10 cellular contexts compared by ENCODE assay signal in the genomic region with DNA sequence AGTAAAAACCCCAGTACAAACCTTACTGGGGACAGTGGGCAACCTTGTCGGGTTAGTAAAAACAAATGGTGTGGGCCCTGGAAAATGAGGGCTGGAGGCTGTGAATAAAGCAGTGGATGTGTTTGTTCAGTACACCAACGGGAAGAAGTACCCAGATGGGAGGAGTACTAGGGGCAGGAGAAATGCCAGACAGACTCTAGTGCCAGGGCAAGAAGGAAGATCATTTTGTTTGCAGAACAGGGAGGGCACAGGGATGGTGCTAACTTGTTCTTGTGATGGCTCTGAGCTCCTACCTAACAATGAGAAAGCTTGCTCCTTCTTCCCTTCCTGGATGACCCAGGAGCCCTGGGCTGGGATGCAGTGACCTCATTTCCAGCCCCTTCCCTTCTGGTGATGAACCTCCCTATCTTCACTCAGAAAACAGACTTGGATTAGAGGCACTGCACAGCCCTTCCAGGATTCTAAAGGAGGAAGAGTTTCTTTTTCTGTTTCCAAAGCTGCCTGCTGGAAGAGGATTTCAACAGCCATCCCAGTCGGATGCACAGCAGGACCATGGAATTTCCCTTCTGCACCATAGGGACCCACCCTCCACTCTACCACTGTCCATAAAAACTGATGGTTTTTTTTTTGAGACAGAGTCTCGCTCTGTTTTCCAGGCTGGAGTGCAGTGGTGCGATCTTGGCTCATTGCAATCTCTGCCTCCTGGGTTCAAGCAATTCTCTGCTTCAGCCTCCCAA. TPM values are rescaled to one million over a fixed set of nuclear protein-coding genes. Genes with fewer than 3 reads are reported as not detected.
DNase-seq lines count a peak whose midpoint lies in the region; ATAC-seq, FAIRE-seq and TF ChIP-seq lines count a peak whose summit lies in the region.
"Had no signal": no experiment of that assay in that cellular context is flagged by ENCODE, and none has a peak within 500 bp of the region (broad histone marks: within the 10 kb centered on the region; RNA-seq: fewer than 3 reads in every experiment).

No MANE protein-coding gene starts in this region.

- H3K4me1 Mint-ChIP-seq in activated CD8-positive, alpha-beta T cell treated with anti-CD3 and anti-CD28 coated beads, Interleukin-2, amount 10 ng/mL, durations not matched to agents 7 days and 5 days (ENCODE audit: low read depth): peaks cover 47% of the 10 kb centered on the region

- H3K4me1 ChIP-seq in HAP-1 (peaks cover 24% of the 10 kb centered on the region), gastroesophageal sphincter (peaks cover 0 to 73% (median 31%) of the 10 kb centered on the region in 3 donors), skeletal muscle tissue (ENCODE audit: control insufficient read depth in 3 of 3, insufficient read depth in 3 of 3, low read length in 3 of 3) (peaks cover 48 to 62% (median 50%) of the 10 kb centered on the region in 3 donors), small intestine (ENCODE audit: control insufficient read depth in 2 of 2, insufficient read depth in 1 of 2, low read depth in 1 of 2, low read length in 1 of 2) (peaks cover 0 to 3% of the 10 kb centered on the region in 2 donors)

- peak overlapping the region; percentile 40 to 74 (median 71) for H3K9ac ChIP-seq in skeletal muscle tissue (ENCODE audit: low read depth in 1 of 3, low read length in 3 of 3)

- CTCF ChIA-PET in activated CD8-positive, alpha-beta T cell treated with anti-CD3 and anti-CD28 coated beads, Interleukin-2, amount 10 ng/mL, durations not matched to agents 7 days and 5 days (lab: Charles Lee): interaction anchor here (0.8 to 2.3 kb wide), 4 partner anchors 10 to 208 kb away, joined by 3 to 11 read pairs (median 4); no protein-coding TSS in a partner anchor

- no peak for DNase-seq in HAP-1 (ENCODE audit: low spot score in 2 of 2)
- DNase-seq in activated CD8-positive, alpha-beta T cell treated with anti-CD3 and anti-CD28 coated beads, Interleukin-2, amount 10 ng/mL, durations not matched to agents 7 days and 5 days: no peak
- no peak for DNase-seq in foreskin fibroblast
- no peak for DNase-seq in GM19238 (ENCODE audit: insufficient read length, low spot score)
- DNase-seq in small intestine: no peak
- DNase-seq: T-helper 9 cell had no signal

- WGBS in gastroesophageal sphincter (ENCODE audit: low coverage in 1 of 2), 2 donors: 55% methylated on average over 4 to 5 of the region's 5 CpGs
- WGBS in small intestine, 3 donors: 60 to 66% (median 62%) methylated on average over 5 of the region's 5 CpGs

- H3K27ac ChIP-seq in gastroesophageal sphincter (peak overlapping the region; percentile 9 to 99 (median 86)), skeletal muscle tissue (ENCODE audit: low read depth, low read length) (peak overlapping the region; percentile 77), small intestine (ENCODE audit: low read depth in 1 of 2, low read length in 1 of 2) (peak overlapping the region in 1 of 2 donors; percentile 81)

- H3K9me3 ChIP-seq in HAP-1 (no peaks in the 10 kb centered on the region), gastroesophageal sphincter (no peaks in the 10 kb centered on the region), skeletal muscle tissue (ENCODE audit: control insufficient read depth in 3 of 3, low read length in 3 of 3) (no peaks in the 10 kb centered on the region), small intestine (ENCODE audit: control insufficient read depth, low read depth) (no peaks in the 10 kb centered on the region)

- in situ Hi-C loops in HAP-1 (cut with MboI; ENCODE audit: low sequenced_read_pairs): no loop called here

- no peaks in the 10 kb centered on the region for H3K27me3 Mint-ChIP-seq in activated CD8-positive, alpha-beta T cell treated with anti-CD3 and anti-CD28 coated beads, Interleukin-2, amount 10 ng/mL, durations not matched to agents 7 days and 5 days (ENCODE audit: low read depth)

- H3K36me3 ChIP-seq in HAP-1 (replicated peaks) (peaks cover 51% of the 10 kb centered on the region), gastroesophageal sphincter (peaks cover 0 to 39% of the 10 kb centered on the region in 2 donors), skeletal muscle tissue (ENCODE audit: control insufficient read depth in 3 of 3, insufficient read depth in 3 of 3, low read length in 3 of 3) (peaks cover 25 to 34% (median 29%) of the 10 kb centered on the region in 3 donors), small intestine (ENCODE audit: control insufficient read depth in 2 of 2, insufficient read depth in 2 of 2, low read length in 2 of 2) (peaks cover 12 to 14% of the 10 kb centered on the region in 2 donors)

- H3K4me3 ChIP-seq in HAP-1: 0 out of 2 replicates have a peak overlapping the region, but pooled peaks have one; percentile 3
- H3K4me3 ChIP-seq in gastroesophageal sphincter: peak overlapping the region in 1 of 2 donors; percentile 4
- H3K4me3 ChIP-seq in skeletal muscle tissue (ENCODE audit: low read length in 3 of 3): peak overlapping the region in 2 of 3 donors; percentile 22 to 38
- H3K4me3 ChIP-seq in foreskin fibroblast (ENCODE audit: low read depth in 1 of 2, low read length in 2 of 2): peak overlapping the region in 1 of 2 donors; percentile 22
- no peak overlapping the region for H3K4me3 ChIP-seq in small intestine (ENCODE audit: low read depth in 1 of 2, low read length in 2 of 2)

- no peaks in the 10 kb centered on the region for H3K9me3 Mint-ChIP-seq in activated CD8-positive, alpha-beta T cell treated with anti-CD3 and anti-CD28 coated beads, Interleukin-2, amount 10 ng/mL, durations not matched to agents 7 days and 5 days (ENCODE audit: insufficient read depth)

- POLR2A ChIA-PET in activated CD8-positive, alpha-beta T cell treated with anti-CD3 and anti-CD28 coated beads, Interleukin-2, amount 10 ng/mL, durations not matched to agents 7 days and 5 days (lab: Charles Lee): interaction anchor here (0.7 to 1.4 kb wide), 3 partner anchors 10 to 16 kb away, joined by 3 to 4 read pairs (median 4); no protein-coding TSS in a partner anchor

- peaks cover 91% of the 10 kb centered on the region for H3K36me3 Mint-ChIP-seq in activated CD8-positive, alpha-beta T cell treated with anti-CD3 and anti-CD28 coated beads, Interleukin-2, amount 10 ng/mL, durations not matched to agents 7 days and 5 days (ENCODE audit: low read depth)

- TF ChIP-seq CTCF in gastroesophageal sphincter (IDR thresholded peaks at IDR 0.05) (no peak), foreskin fibroblast (IDR thresholded peaks at IDR 0.05; ENCODE audit: low read depth, low read length) (no peak)

- ATAC-seq in activated CD8-positive, alpha-beta T cell treated with anti-CD3 and anti-CD28 coated beads, Interleukin-2, amount 10 ng/mL, durations not matched to agents 7 days and 5 days: no peak
- ATAC-seq in gastroesophageal sphincter (no peak), HG02884 (IDR thresholded peaks at IDR 0.05; ENCODE audit: unreplicated experiment) (no peak)

- no peak for FAIRE-seq in small intestine (lab: Jason Lieb, UNC)
- FAIRE-seq: GM12891 had no signal

- peak overlapping the region; percentile 86 for H3K27ac Mint-ChIP-seq in activated CD8-positive, alpha-beta T cell treated with anti-CD3 and anti-CD28 coated beads, Interleukin-2, amount 10 ng/mL, durations not matched to agents 7 days and 5 days

- TF ChIP-seq POLR2A in gastroesophageal sphincter (IDR thresholded peaks at IDR 0.05): no peak

- H3K27me3 ChIP-seq in HAP-1 (ENCODE audit: low read depth) (no peaks in the 10 kb centered on the region), gastroesophageal sphincter (no peaks in the 10 kb centered on the region), skeletal muscle tissue (ENCODE audit: control insufficient read depth in 3 of 3, insufficient read depth in 3 of 3, low read length in 3 of 3) (no peaks in the 10 kb centered on the region), small intestine (ENCODE audit: control insufficient read depth in 2 of 2, insufficient read depth in 2 of 2, low read length in 2 of 2) (no peaks in the 10 kb centered on the region)

- peak overlapping the region; percentile 92 for H3K4me3 Mint-ChIP-seq in activated CD8-positive, alpha-beta T cell treated with anti-CD3 and anti-CD28 coated beads, Interleukin-2, amount 10 ng/mL, durations not matched to agents 7 days and 5 days

- no peak for TF ChIP-seq EP300 in gastroesophageal sphincter (IDR thresholded peaks at IDR 0.05)

RNA-seq across cellular contexts. Expression of gene RASSF1, which starts 6.1 kb away (rescaled TPM):
- 100 to 1,000 TPM; 172 to 174 TPM for total RNA-seq in activated CD8-positive, alpha-beta T cell treated with anti-CD3 and anti-CD28 coated beads, Interleukin-2, amount 10 ng/mL, durations not matched to agents 7 days and 5 days
- total RNA-seq in gastroesophageal sphincter: 10 to 100 TPM; 24.5 to 40.3 (median 26.9) TPM
- 17.7 TPM for total RNA-seq in skeletal muscle tissue
- polyA plus RNA-seq in small intestine: 10 to 100 TPM; 19.7 to 39.0 (median 32.7) TPM

RNA-seq across cellular contexts. Expression of gene TUSC2, which starts 6.5 kb away (rescaled TPM):
- total RNA-seq in activated CD8-positive, alpha-beta T cell treated with anti-CD3 and anti-CD28 coated beads, Interleukin-2, amount 10 ng/mL, durations not matched to agents 7 days and 5 days: 10 to 100 TPM; 18.5 to 20.8 TPM
- total RNA-seq in gastroesophageal sphincter (10 to 100 TPM; 23.8 to 36.2 (median 31.3) TPM), skeletal muscle tissue (7.8 TPM)
- 10 to 100 TPM; 29.8 to 46.2 (median 31.3) TPM for polyA plus RNA-seq in small intestine

RNA-seq across cellular contexts. Expression of gene ZMYND10, which starts 11.0 kb away (rescaled TPM):
- total RNA-seq in activated CD8-positive, alpha-beta T cell treated with anti-CD3 and anti-CD28 coated beads, Interleukin-2, amount 10 ng/mL, durations not matched to agents 7 days and 5 days: 1 to 10 TPM; 5.0 to 5.1 TPM
- total RNA-seq in gastroesophageal sphincter (under 1 TPM in 1 of 4 donors, not detected in 3; 0.54 TPM), skeletal muscle tissue (0.52 TPM)
- polyA plus RNA-seq in small intestine: 1 to 10 TPM in 2 of 3 donors, under 1 TPM in 1; 0.76 to 2.5 (median 1.6) TPM

RNA-seq across cellular contexts. Expression of gene HYAL2, which starts 12.0 kb away (rescaled TPM):
- 1 to 10 TPM; 6.5 to 6.8 TPM for total RNA-seq in activated CD8-positive, alpha-beta T cell treated with anti-CD3 and anti-CD28 coated beads, Interleukin-2, amount 10 ng/mL, durations not matched to agents 7 days and 5 days
- total RNA-seq in gastroesophageal sphincter (10 to 100 TPM; 37.2 to 87.0 (median 74.8) TPM), skeletal muscle tissue (43.8 TPM)
- polyA plus RNA-seq in small intestine: 100 to 1,000 TPM in 1 of 3 donors, 10 to 100 TPM in 2; 11.0 to 124 (median 15.1) TPM

RNA-seq across cellular contexts. Expression of gene NPRL2, which starts 16.1 kb away (rescaled TPM):
- total RNA-seq in activated CD8-positive, alpha-beta T cell treated with anti-CD3 and anti-CD28 coated beads, Interleukin-2, amount 10 ng/mL, durations not matched to agents 7 days and 5 days: 10 to 100 TPM; 59.8 to 60.3 TPM
- 10 to 100 TPM; 14.0 to 26.6 (median 19.5) TPM for total RNA-seq in gastroesophageal sphincter
- total RNA-seq in skeletal muscle tissue: 15.7 TPM
- polyA plus RNA-seq in small intestine: 10 to 100 TPM; 16.2 to 31.8 (median 21.3) TPM

Comparison
In these comparisons a context has a peak if more than half of its experiments do, and no peak if none do; other contexts are left out.
1. H3K4me3 ChIP-seq: peak in HAP-1 (single experiment) and skeletal muscle tissue (2 of 3); none in small intestine (0 of 2).